29 cellular contexts compared by ENCODE assay signal in the genomic region with DNA sequence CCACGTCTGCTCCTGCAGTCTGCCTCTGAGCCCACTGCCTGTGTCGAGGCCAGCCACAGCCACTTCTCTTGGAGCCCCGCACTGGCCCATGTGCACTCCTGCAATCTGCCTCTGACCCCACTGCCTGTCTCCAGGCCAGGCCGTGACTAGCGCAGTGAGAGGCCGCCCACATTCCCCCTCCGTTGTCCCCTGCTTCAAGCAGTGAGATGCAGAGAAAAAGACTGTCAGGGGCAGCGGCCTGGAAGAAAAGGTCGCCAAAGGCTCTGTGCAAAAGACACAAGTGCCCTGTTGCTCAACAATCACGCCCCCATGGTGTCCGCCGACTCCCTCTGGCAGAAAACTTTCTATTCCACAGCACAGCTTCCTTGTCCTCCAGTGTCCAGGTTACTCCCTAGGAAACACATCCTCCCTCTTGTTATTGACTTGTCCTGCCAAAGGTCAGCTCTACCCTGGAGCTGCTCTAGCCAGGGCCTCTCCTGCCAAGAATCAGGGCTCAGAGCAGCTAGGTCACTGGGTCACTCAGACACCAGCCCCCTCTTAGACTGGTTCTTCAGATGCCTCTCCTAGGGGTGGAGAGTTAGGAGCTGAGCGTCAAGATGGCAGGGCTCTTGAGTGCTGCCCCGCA. TPM values are rescaled to one million over a fixed set of nuclear protein-coding genes. Genes with fewer than 3 reads are reported as not detected.
DNase-seq lines count a peak whose midpoint lies in the region; ATAC-seq, FAIRE-seq and TF ChIP-seq lines count a peak whose summit lies in the region.
"Had no signal": no experiment of that assay in that cellular context is flagged by ENCODE, and none has a peak within 500 bp of the region (broad histone marks: within the 10 kb centered on the region; RNA-seq: fewer than 3 reads in every experiment).

No MANE protein-coding gene starts in this region.

- FAIRE-seq in astrocyte (lab: Jason Lieb, UNC): no peak
- FAIRE-seq: GM12892, small intestine had no signal

- POLR2A ChIA-PET in CD4-positive, alpha-beta memory T cell (lab: Charles Lee; ENCODE audit: partially characterized antibody): no interaction called here

- peaks cover 33% of the 10 kb centered on the region for H3K27me3 Mint-ChIP-seq in astrocyte (ENCODE audit: low read depth, unreplicated experiment)
- H3K27me3 Mint-ChIP-seq in CD4-positive, alpha-beta memory T cell: no peaks in the 10 kb centered on the region
- H3K27me3 Mint-ChIP-seq: central memory CD8-positive, alpha-beta T cell; stimulated activated naive CD8-positive, alpha-beta T cell treated with anti-CD3 and anti-CD28 coated beads, Interleukin-15, amount 100 ng/mL, for 72 hours had no signal

- H3K4me2 ChIP-seq in astrocyte (ENCODE audit: low read length): no peak overlapping the region

- TF ChIP-seq CTCF in astrocyte (IDR thresholded peaks at IDR 0.05; ENCODE audit: insufficient read depth, low read depth, low read length): no peak
- no peak for TF ChIP-seq CTCF in right lobe of liver (IDR thresholded peaks at IDR 0.05)

- H3K36me3 ChIP-seq in astrocyte (ENCODE audit: insufficient read depth, low read length): no peaks in the 10 kb centered on the region
- no peaks in the 10 kb centered on the region for H3K36me3 ChIP-seq in right lobe of liver
- no peaks in the 10 kb centered on the region for H3K36me3 ChIP-seq in CD4-positive, alpha-beta memory T cell (ENCODE audit: insufficient read depth, low read length)
- H3K36me3 ChIP-seq: tibial artery had no signal

- TF ChIP-seq POLR2A in right lobe of liver (IDR thresholded peaks at IDR 0.05): no peak

- peaks cover 9% of the 10 kb centered on the region for H3K4me1 Mint-ChIP-seq in astrocyte (ENCODE audit: low read depth, unreplicated experiment)
- peaks cover 0 to 1% (median 0%) of the 10 kb centered on the region in 4 donors for H3K4me1 Mint-ChIP-seq in CD4-positive, alpha-beta memory T cell

- H3K4me1 ChIP-seq in astrocyte (ENCODE audit: insufficient read depth, low read length): no peaks in the 10 kb centered on the region
- H3K4me1 ChIP-seq in right lobe of liver: peaks cover 0 to 11% (median 2%) of the 10 kb centered on the region in 4 donors
- no peaks in the 10 kb centered on the region for H3K4me1 ChIP-seq in CD4-positive, alpha-beta memory T cell (ENCODE audit: insufficient read depth, low read length)
- H3K4me1 ChIP-seq: tibial artery had no signal

- H3K9me3 Mint-ChIP-seq in astrocyte (ENCODE audit: unreplicated experiment): peaks cover 2% of the 10 kb centered on the region
- H3K9me3 Mint-ChIP-seq in CD4-positive, alpha-beta memory T cell: no peaks in the 10 kb centered on the region
- H3K9me3 Mint-ChIP-seq: central memory CD8-positive, alpha-beta T cell; stimulated activated naive CD8-positive, alpha-beta T cell treated with anti-CD3 and anti-CD28 coated beads, Interleukin-15, amount 100 ng/mL, for 72 hours; T-helper 1 cell treated with Interleukin-12 subunit alpha and Interleukin-12 subunit beta and Interleukin-4 antibody, amounts not matched to agents 30 μg/mL and 1 μg/mL, for 36 hours had no signal

- no peak overlapping the region for H3K27ac Mint-ChIP-seq in astrocyte (ENCODE audit: unreplicated experiment)
- H3K27ac Mint-ChIP-seq in CD4-positive, alpha-beta memory T cell: peak overlapping the region in 1 of 7 donors; percentile 29
- H3K27ac Mint-ChIP-seq: activated CD8-positive, alpha-beta T cell treated with anti-CD3 and anti-CD28 coated beads, Interleukin-2, amount 10 ng/mL, durations not matched to agents 7 days and 5 days; CD4-positive, CD25-positive, alpha-beta regulatory T cell; naive thymus-derived CD4-positive, alpha-beta T cell; stimulated activated naive CD8-positive, alpha-beta T cell treated with anti-CD3 and anti-CD28 coated beads, Interleukin-15, amount 100 ng/mL, for 72 hours; T-helper 1 cell treated with Interleukin-12 subunit alpha and Interleukin-12 subunit beta and Interleukin-4 antibody, amounts not matched to agents 30 μg/mL and 1 μg/mL, for 36 hours had no signal

- H3K36me3 Mint-ChIP-seq in astrocyte (ENCODE audit: low read depth, unreplicated experiment): peaks cover 18% of the 10 kb centered on the region
- no peaks in the 10 kb centered on the region for H3K36me3 Mint-ChIP-seq in CD4-positive, alpha-beta memory T cell
- H3K36me3 Mint-ChIP-seq: CD4-positive, CD25-positive, alpha-beta regulatory T cell; naive thymus-derived CD4-positive, alpha-beta T cell had no signal

- H3K4me3 ChIP-seq in astrocyte (ENCODE audit: insufficient read depth, low read depth, low read length) (no peak overlapping the region), right lobe of liver (peak overlapping the region in 1 of 3 donors; percentile 17)
- no peak overlapping the region for H3K4me3 ChIP-seq in CD4-positive, alpha-beta memory T cell (ENCODE audit: low read length in 2 of 2)
- H3K4me3 ChIP-seq: tibial artery had no signal

- H3K9me3 ChIP-seq in astrocyte (ENCODE audit: insufficient read depth, low read depth, low read length) (no peaks in the 10 kb centered on the region), right lobe of liver (no peaks in the 10 kb centered on the region)
- no peaks in the 10 kb centered on the region for H3K9me3 ChIP-seq in CD4-positive, alpha-beta memory T cell (ENCODE audit: control insufficient read depth in 1 of 2, low read length in 2 of 2)
- H3K9me3 ChIP-seq: tibial artery had no signal

- peaks cover 17% of the 10 kb centered on the region for H3K27me3 ChIP-seq in astrocyte (ENCODE audit: insufficient read depth, low read length)
- no peaks in the 10 kb centered on the region for H3K27me3 ChIP-seq in right lobe of liver
- no peaks in the 10 kb centered on the region for H3K27me3 ChIP-seq in CD4-positive, alpha-beta memory T cell (ENCODE audit: insufficient read depth, low read length)

- H3K27ac ChIP-seq in astrocyte (ENCODE audit: low read depth, low read length) (no peak overlapping the region), right lobe of liver (no peak overlapping the region)
- no peak overlapping the region for H3K27ac ChIP-seq in CD4-positive, alpha-beta memory T cell (ENCODE audit: low read depth, low read length)
- H3K27ac ChIP-seq: RWPE1, tibial artery had no signal

- H3K4me3 Mint-ChIP-seq in astrocyte (ENCODE audit: unreplicated experiment): peak overlapping the region; percentile 66
- no peak overlapping the region for H3K4me3 Mint-ChIP-seq in CD4-positive, alpha-beta memory T cell
- H3K4me3 Mint-ChIP-seq: activated CD8-positive, alpha-beta T cell treated with anti-CD3 and anti-CD28 coated beads, Interleukin-2, amount 10 ng/mL, durations not matched to agents 7 days and 5 days; central memory CD8-positive, alpha-beta T cell; naive thymus-derived CD4-positive, alpha-beta T cell; stimulated activated naive CD8-positive, alpha-beta T cell treated with anti-CD3 and anti-CD28 coated beads, Interleukin-15, amount 100 ng/mL, for 72 hours; T-helper 1 cell treated with Interleukin-12 subunit alpha and Interleukin-12 subunit beta and Interleukin-4 antibody, amounts not matched to agents 30 μg/mL and 1 μg/mL, for 36 hours had no signal

- intact Hi-C loops in right lobe of liver (cut with DNase I): no loop called here
- intact Hi-C loops in CD4-positive, alpha-beta memory T cell (cut with micrococcal nuclease): no loop called here

- peak; percentile 26 for DNase-seq in CD1c-positive myeloid dendritic cell (ENCODE audit: extremely low spot score)
- no peak for DNase-seq in astrocyte (ENCODE audit: low read depth)
- DNase-seq in right lobe of liver: peak in 2 of 3 donors; percentile 71
- no peak for DNase-seq in activated CD4-positive, alpha-beta T cell treated with anti-CD3 and anti-CD28 coated beads for 48 hours
- no peak for DNase-seq in CD4-positive, alpha-beta memory T cell
- no peak for DNase-seq in activated T-cell treated with anti-CD3 and anti-CD28 coated beads for 4 hours
- DNase-seq: activated CD8-positive, alpha-beta T cell treated with anti-CD3 and anti-CD28 coated beads, Interleukin-2, amount 10 ng/mL, durations not matched to agents 7 days and 5 days; activated effector memory CD4-positive, alpha-beta T cell treated with anti-CD3 and anti-CD28 coated beads, Interleukin-2, amount 50 U/mL, for 16 hours; CD4-positive, CD25-positive, alpha-beta regulatory T cell; DMS 273 treated with DMSO at 0.1 percent for 48 hours; EL; midbrain; naive thymus-derived CD4-positive, alpha-beta T cell; NCI-H510A; small intestine; stimulated activated CD4-positive, alpha-beta T cell treated with anti-CD3 and anti-CD28 coated beads, Interleukin-1b, Interleukin-23, amount 100 ng/mL, for 48 hours; stimulated activated CD8-positive, alpha-beta memory T cell treated with anti-CD3 and anti-CD28 coated beads, Interleukin-4, amount 100 ng/mL, for 48 hours; stimulated activated naive CD8-positive, alpha-beta T cell treated with anti-CD3 and anti-CD28 coated beads, Interleukin-15, amount 100 ng/mL, for 72 hours; tibial artery had no signal

- CTCF ChIA-PET in CD4-positive, alpha-beta memory T cell (lab: Charles Lee; ENCODE audit: partially characterized antibody): no interaction called here

- no peaks in the 10 kb centered on the region for H4K20me1 ChIP-seq in astrocyte (ENCODE audit: insufficient read depth, low read length)

- no peak overlapping the region for H2AFZ ChIP-seq in astrocyte (ENCODE audit: low read depth, low read length)

- no peak overlapping the region for H3K9ac ChIP-seq in astrocyte (ENCODE audit: low read length)

- peak; percentile 89 to 97 (median 93) for ATAC-seq in right lobe of liver
- ATAC-seq: activated CD8-positive, alpha-beta T cell treated with anti-CD3 and anti-CD28 coated beads, Interleukin-2, amount 10 ng/mL, durations not matched to agents 7 days and 5 days; naive thymus-derived CD4-positive, alpha-beta T cell; stimulated activated naive CD8-positive, alpha-beta T cell treated with anti-CD3 and anti-CD28 coated beads, Interleukin-15, amount 100 ng/mL, for 72 hours had no signal

- H3K79me2 ChIP-seq in astrocyte (ENCODE audit: insufficient read depth, low read length): no peaks in the 10 kb centered on the region

- whole genome bisulfite sequencing in right lobe of liver (ENCODE audit: insufficient coverage, low coverage, low lambda C conversion rate, missing lambda C conversion rate): 13% methylated on average over 3 of the region's 14 CpGs

RNA-seq across cellular contexts. Expression of gene FAM131B, which starts 9.9 kb away (rescaled TPM):
- 7.6 and 8.0 TPM in 2 replicates for total RNA-seq in astrocyte
- total RNA-seq in right lobe of liver: under 1 TPM; 0.05 to 0.51 (median 0.14) TPM
- under 1 TPM; 0.61 to 0.97 TPM for total RNA-seq in CD4-positive, alpha-beta memory T cell
- polyA plus RNA-seq in CD4-positive, alpha-beta memory T cell: not detected
- total RNA-seq: OCI-LY7, SK-MEL-5 had no signal
- polyA plus RNA-seq: naive thymus-derived CD4-positive, alpha-beta T cell had no signal

RNA-seq across cellular contexts. Expression of gene ZYX, which starts 28.5 kb away (rescaled TPM):
- 477 and 523 TPM in 2 replicates for total RNA-seq in astrocyte
- total RNA-seq in right lobe of liver: 100 to 1,000 TPM in 1 of 6 experiments, 10 to 100 TPM in 5; 29.7 to 129 (median 43.6) TPM
- total RNA-seq in CD4-positive, alpha-beta memory T cell: 100 to 1,000 TPM; 145 to 148 TPM
- 100 to 1,000 TPM in 1 of 2 donors, 10 to 100 TPM in 1; 55.7 to 145 TPM for polyA plus RNA-seq in CD4-positive, alpha-beta memory T cell

RNA-seq across cellular contexts. Expression of gene CLCN1, which starts 36.7 kb away (rescaled TPM):
- total RNA-seq in astrocyte (not detected in 2 replicates), right lobe of liver (not detected)
- not detected for total RNA-seq in CD4-positive, alpha-beta memory T cell
- polyA plus RNA-seq in CD4-positive, alpha-beta memory T cell: under 1 TPM in 1 of 2 donors, not detected in 1; 0.06 TPM
- total RNA-seq: A172; CD4-positive, CD25-positive, alpha-beta regulatory T cell; LHCN-M2; lower leg skin; OCI-LY7; SK-MEL-5 had no signal
- polyA plus RNA-seq: naive thymus-derived CD4-positive, alpha-beta T cell had no signal

RNA-seq across cellular contexts. Expression of gene EPHA1, which starts 56.0 kb away (rescaled TPM):
- total RNA-seq in astrocyte (0.96 and 2.6 TPM in 2 replicates), right lobe of liver (10 to 100 TPM; 12.6 to 41.3 (median 16.5) TPM)
- 10 to 100 TPM; 30.7 to 34.4 TPM for total RNA-seq in CD4-positive, alpha-beta memory T cell
- 10 to 100 TPM in 1 of 2 donors, 1 to 10 TPM in 1; 4.2 to 14.4 TPM for polyA plus RNA-seq in CD4-positive, alpha-beta memory T cell
- total RNA-seq: LHCN-M2, OCI-LY7, osteoblast, SK-MEL-5 had no signal

Comparison
In these comparisons a context has a peak if more than half of its experiments do, and no peak if none do; other contexts are left out.
1. DNase-seq: peak in CD1c-positive myeloid dendritic cell (single experiment) and right lobe of liver (2 of 3); none in astrocyte (single experiment), activated CD4-positive, alpha-beta T cell treated with anti-CD3 and anti-CD28 coated beads for 48 hours (single experiment), CD4-positive, alpha-beta memory T cell (0 of 5) and activated T-cell treated with anti-CD3 and anti-CD28 coated beads for 4 hours (single experiment).